In genomic region chr5:121503111-121503840, GRCh38 we compare ENCODE assay signal across 11 cellular contexts.
DNase-seq lines count a peak whose midpoint lies in the region; ATAC-seq and TF ChIP-seq lines count a peak whose summit lies in the region.
"Had no signal": no experiment of that assay in that cellular context is flagged by ENCODE, and none has a peak within 500 bp of the region (broad histone marks: within the 10 kb centered on the region; RNA-seq: fewer than 3 reads in every experiment).

No MANE protein-coding gene starts in this region.

- WGBS in HUES64, result 16% methylated on average over 2 of the region's 2 CpGs
- WGBS in iPS DF 6.9 (ENCODE audit: insufficient coverage, insufficient read length), result no CpG with 5 or more reads among the region's 2 CpGs

- H3K27me3 ChIP-seq in HUES64 (ENCODE audit: insufficient read depth, low read length) (no peaks in the 10 kb centered on the region), WERI-Rb-1 (ENCODE audit: insufficient read depth, low read depth, severe bottlenecking) (no peaks in the 10 kb centered on the region), iPS DF 6.9 (ENCODE audit: control insufficient read depth, insufficient read depth, low read length) (no peaks in the 10 kb centered on the region)
- H3K27me3 ChIP-seq: BLaER1 treated with 17β-estradiol and CSF1 and Interleukin-3, amounts not matched to agents 10 nM and 100 nM had no signal

- in situ Hi-C loops in KBM-7 (cut with MboI; ENCODE audit: low pct_unique_long_range_greater_than_20kb, low sequenced_read_pairs), result no loop called here

- no peak for TF ChIP-seq CTCF in WERI-Rb-1 (IDR thresholded peaks at IDR 0.05; ENCODE audit: low read depth, low read length)

- H3K4me3 ChIP-seq in HUES64 (ENCODE audit: low read length), result no peak overlapping the region
- H3K4me3 ChIP-seq in WERI-Rb-1 (ENCODE audit: low read depth, low read length), result no peak overlapping the region
- no peak overlapping the region for H3K4me3 ChIP-seq in iPS DF 6.9 (ENCODE audit: low read length)
- H3K4me3 ChIP-seq: BLaER1 treated with 17β-estradiol and CSF1 and Interleukin-3, amounts not matched to agents 10 nM and 100 nM; skin epidermis had no signal

- H3K9ac ChIP-seq in HUES64 (ENCODE audit: low read depth, low read length), result no peak overlapping the region
- H3K9ac ChIP-seq: BLaER1 treated with 17β-estradiol and CSF1 and Interleukin-3, amounts not matched to agents 10 nM and 100 nM had no signal

- no peaks in the 10 kb centered on the region for H3K9me3 ChIP-seq in HUES64 (ENCODE audit: insufficient read depth, low read depth, low read length)
- no peaks in the 10 kb centered on the region for H3K9me3 ChIP-seq in WERI-Rb-1 (ENCODE audit: severe bottlenecking)
- H3K9me3 ChIP-seq in iPS DF 6.9 (ENCODE audit: control insufficient read depth, insufficient read depth, low read length), result no peaks in the 10 kb centered on the region
- H3K9me3 ChIP-seq: BLaER1 treated with 17β-estradiol and CSF1 and Interleukin-3, amounts not matched to agents 10 nM and 100 nM had no signal

- H3K27ac ChIP-seq in HUES64 (ENCODE audit: low read depth, low read length) (peak overlapping the region; percentile 72), WERI-Rb-1 (no peak overlapping the region), iPS DF 6.9 (ENCODE audit: low read length) (no peak overlapping the region)
- H3K27ac ChIP-seq: BLaER1 treated with 17β-estradiol and CSF1 and Interleukin-3, amounts not matched to agents 10 nM and 100 nM; skin epidermis had no signal

- H3K36me3 ChIP-seq in HUES64 (ENCODE audit: insufficient read depth, low read length), result no peaks in the 10 kb centered on the region
- no peaks in the 10 kb centered on the region for H3K36me3 ChIP-seq in WERI-Rb-1
- H3K36me3 ChIP-seq in iPS DF 6.9 (ENCODE audit: control insufficient read depth, insufficient read depth, low read length), result no peaks in the 10 kb centered on the region
- H3K36me3 ChIP-seq: BLaER1 treated with 17β-estradiol and CSF1 and Interleukin-3, amounts not matched to agents 10 nM and 100 nM had no signal

- peaks cover 25% of the 10 kb centered on the region for H3K4me1 ChIP-seq in HUES64 (ENCODE audit: insufficient read depth, low read length)
- no peaks in the 10 kb centered on the region for H3K4me1 ChIP-seq in iPS DF 6.9 (ENCODE audit: control insufficient read depth, insufficient read depth, low read length)

- DNase-seq in A172 (ENCODE audit: low spot score), result peak; percentile 1
- peak; percentile 54 for DNase-seq in WERI-Rb-1
- peak; percentile 35 for DNase-seq in iPS DF 6.9 (ENCODE audit: low read depth, low spot score)
- no peak for DNase-seq in NCI-H187 treated with DMSO at 0.1 percent for 48 hours (lab: John Stamatoyannopoulos, UW)
- no peak for DNase-seq in KBM-7
- no peak for DNase-seq in NCI-H1092 treated with DMSO at 0.1 percent for 48 hours (lab: John Stamatoyannopoulos, UW)
- DNase-seq: activated B cell treated with CpG ODN at 0.5 μM for 24 hours had no signal

- ATAC-seq in HG03025 (IDR thresholded peaks at IDR 0.05; ENCODE audit: low FRiP score, unreplicated experiment), result no peak

Comparison
In these comparisons a context has a peak if more than half of its experiments do, and no peak if none do; other contexts are left out.
1. DNase-seq: peak in A172 (single experiment), WERI-Rb-1 (single experiment) and iPS DF 6.9 (single experiment); none in NCI-H187 treated with DMSO at 0.1 percent for 48 hours (single experiment), KBM-7 (single experiment) and NCI-H1092 treated with DMSO at 0.1 percent for 48 hours (single experiment).